Comparison of ENCODE assay signal across 2 cellular contexts in genomic region chr4:146095867-146096266, GRCh38.
TF ChIP-seq lines count a peak whose summit lies in the region.

No MANE protein-coding gene starts in this region.

TF ChIP-seq in GM12878, 131 proteins besides CTCF, POLR2A, EP300 and RAD21 (continued from another document):
- no peak for TF ChIP-seq NKRF (conservative IDR thresholded peaks at IDR 0.05)
TF ChIP-seq in GM12878: peak in this region for 0.

TF ChIP-seq in WTC11, 78 proteins besides CTCF, POLR2A, EP300 and RAD21 (continued from another document):
- no peak for TF ChIP-seq AFF4 (CRISPR knock-in tag; IDR thresholded peaks at IDR 0.05; ENCODE audit: borderline replicate concordance)
